In the genomic region with DNA sequence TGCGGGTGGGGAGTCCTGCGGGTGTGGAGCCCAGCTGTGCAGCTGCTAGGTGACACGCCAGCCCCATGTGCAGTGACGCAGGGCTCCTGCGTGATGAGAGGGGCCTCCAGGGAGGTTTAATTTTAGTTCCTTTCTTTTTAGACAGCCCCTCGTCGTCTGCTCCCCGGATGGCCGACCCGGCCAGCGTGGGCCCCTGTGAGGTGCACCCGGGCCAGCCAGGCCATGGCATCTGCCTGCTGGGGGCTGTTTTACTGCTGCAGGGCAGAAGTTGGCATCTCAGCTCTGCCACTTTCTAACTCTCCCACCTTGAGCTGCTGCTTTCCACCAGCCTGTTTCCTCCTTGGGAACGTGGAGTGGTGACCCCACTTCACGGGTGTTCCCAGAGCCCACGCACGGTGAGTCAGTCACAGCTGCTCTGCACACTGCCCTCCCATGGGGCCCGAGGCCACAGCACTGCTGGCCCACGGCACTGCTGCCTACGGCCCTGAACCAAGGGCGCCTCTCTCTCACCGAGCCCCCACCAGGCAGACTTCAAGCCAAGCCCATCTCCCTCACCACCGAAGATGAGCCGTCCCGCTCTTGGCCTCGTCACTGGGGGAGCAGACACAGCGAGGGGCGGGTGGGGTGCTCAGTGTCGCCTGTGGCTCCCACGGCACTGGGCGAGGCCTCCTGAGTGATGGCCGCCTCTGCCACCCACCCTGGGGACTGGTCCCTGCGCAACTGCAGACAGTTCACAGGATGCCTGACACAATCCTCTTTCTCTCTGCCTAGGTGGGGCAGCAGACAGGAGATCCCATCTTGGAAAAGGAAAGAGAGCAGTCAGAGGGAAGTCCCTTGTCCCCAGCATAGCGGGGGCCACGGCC, we compare ENCODE assay signal across 26 cellular contexts. TPM values are rescaled to one million over a fixed set of nuclear protein-coding genes. Genes with fewer than 3 reads are reported as not detected.
A peak's percentile ranks its signal among the peaks of the same experiment; 100 is the strongest.
DNase-seq lines count a peak whose midpoint lies in the region; ATAC-seq, FAIRE-seq and TF ChIP-seq lines count a peak whose summit lies in the region.
"Had no signal": no experiment of that assay in that cellular context is flagged by ENCODE, and none has a peak within 500 bp of the region (broad histone marks: within the 10 kb centered on the region; RNA-seq: fewer than 3 reads in every experiment).

No MANE protein-coding gene starts in this region.

- H2BK12ac ChIP-seq in H1 (ENCODE audit: low read depth, low read length) = 0 out of 2 replicates have a peak overlapping the region, but pooled peaks have one; percentile 9

- FAIRE-seq in H1 (lab: Jason Lieb, UNC) = no peak
- FAIRE-seq: islet of Langerhans had no signal

- H3K4me3 Mint-ChIP-seq in mesothelial cell of epicardium = no peak overlapping the region
- H3K4me3 Mint-ChIP-seq: activated CD8-positive, alpha-beta T cell treated with anti-CD3 and anti-CD28 coated beads for 36 hours; CD8-positive, alpha-beta memory T cell had no signal

- H3K4me2 ChIP-seq in Karpas-422 (ENCODE audit: low read depth, low read length, poor library complexity, severe bottlenecking) (peak overlapping the region; percentile 58), H1 (ENCODE audit: insufficient read depth in 1 of 2, low read depth in 2 of 2, low read length in 2 of 2) (no peak overlapping the region)
- H3K4me2 ChIP-seq: PC-9 had no signal

- 91% methylated on average over 32 of the region's 34 CpGs; no CpG with 5 or more reads in 1 of the 2 experiments for WGBS in H1 (ENCODE audit: extremely low coverage in 1 of 2, insufficient coverage in 1 of 2, insufficient read length in 1 of 2, insufficient replicate concordance in 2 of 2, low coverage in 1 of 2, low lambda C conversion rate in 2 of 2, missing lambda C conversion rate in 1 of 2), 2 experiments

- H3K9me3 Mint-ChIP-seq in mesothelial cell of epicardium = no peaks in the 10 kb centered on the region
- H3K9me3 Mint-ChIP-seq: activated CD8-positive, alpha-beta T cell treated with anti-CD3 and anti-CD28 coated beads for 36 hours; CD8-positive, alpha-beta memory T cell had no signal

- no peak overlapping the region for H4K5ac ChIP-seq in H1 (ENCODE audit: insufficient read length, low read depth, low read length)

- no peak overlapping the region for H3K14ac ChIP-seq in H1 (ENCODE audit: insufficient read length)

- no peak overlapping the region for H2BK15ac ChIP-seq in H1 (ENCODE audit: low read length)

- H3K4me1 ChIP-seq in Karpas-422 (ENCODE audit: low read length) = peaks cover 42% of the 10 kb centered on the region
- H3K4me1 ChIP-seq in H1 (replicated peaks in 1 of 4; ENCODE audit: control insufficient read depth in 3 of 4, insufficient read depth in 4 of 4, low read length in 3 of 4) = peaks cover 0 to 3% (median 2%) of the 10 kb centered on the region in 4 experiments; a peak in 2 of 7 replicates
- H3K4me1 ChIP-seq: lower lobe of right lung, right atrium auricular region, SJSA1 had no signal

- no peak overlapping the region for H3K27ac Mint-ChIP-seq in mesothelial cell of epicardium
- H3K27ac Mint-ChIP-seq: activated CD8-positive, alpha-beta T cell treated with anti-CD3 and anti-CD28 coated beads for 36 hours; CD8-positive, alpha-beta memory T cell had no signal

- H3K27me3 ChIP-seq in Karpas-422 (ENCODE audit: low read length) (no peaks in the 10 kb centered on the region), H1 (replicated peaks in 1 of 4; ENCODE audit: control insufficient read depth in 3 of 4, extremely low read depth in 1 of 4, insufficient read depth in 3 of 4, low read length in 3 of 4) (no peaks in the 10 kb centered on the region)
- H3K27me3 ChIP-seq: right atrium auricular region, SJSA1 had no signal

- TF ChIP-seq POLR2A in H1 (IDR thresholded peaks at IDR 0.05; ENCODE audit: control extremely low read depth in 1 of 2, low read depth in 2 of 2, low read length in 2 of 2) = no peak

- H4K20me1 ChIP-seq in Karpas-422 (ENCODE audit: insufficient read depth, low read depth, low read length) = peaks cover 9% of the 10 kb centered on the region
- peaks cover 0 to 8% of the 10 kb centered on the region in 2 experiments for H4K20me1 ChIP-seq in H1 (replicated peaks in 1 of 2; ENCODE audit: control insufficient read depth in 1 of 2, insufficient read depth in 2 of 2, low read length in 2 of 2)

- ATAC-seq in sciatic nerve = peak; percentile 6
- ATAC-seq: activated CD8-positive, alpha-beta T cell treated with anti-CD3 and anti-CD28 coated beads for 36 hours; lower lobe of right lung had no signal

- no peaks in the 10 kb centered on the region for H3K9me3 ChIP-seq in Karpas-422 (ENCODE audit: low read length)
- no peaks in the 10 kb centered on the region; a peak in 1 of 4 replicates for H3K9me3 ChIP-seq in H1 (ENCODE audit: insufficient read depth in 2 of 2, low read depth in 1 of 2, low read length in 1 of 2)
- H3K9me3 ChIP-seq: lower lobe of right lung, right atrium auricular region, SJSA1, thoracic aorta had no signal

- H3K79me2 ChIP-seq in Karpas-422 (ENCODE audit: low read length) (no peaks in the 10 kb centered on the region), H1 (ENCODE audit: control insufficient read depth in 1 of 2, insufficient read depth in 2 of 2, low read length in 2 of 2) (no peaks in the 10 kb centered on the region; a peak in 1 of 4 replicates)

- H3K9me2 ChIP-seq in Karpas-422 (replicated peaks; ENCODE audit: insufficient read depth, low read length) = no peaks in the 10 kb centered on the region

- H3K27ac ChIP-seq in Karpas-422 (ENCODE audit: low read length) = peak overlapping the region; percentile 77
- H3K27ac ChIP-seq in H1 (ENCODE audit: low read depth, low read length) = no peak overlapping the region
- H3K27ac ChIP-seq: lower lobe of right lung, PC-9, right atrium auricular region, SJSA1, thoracic aorta, WERI-Rb-1 had no signal

- TF ChIP-seq RAD21 in H1 (IDR thresholded peaks at IDR 0.05 in 1 of 2, conservative IDR thresholded peaks at IDR 0.05 in 1 of 2; ENCODE audit: low read depth in 2 of 2, low read length in 2 of 2) = no peak

- TF ChIP-seq EP300 in H1 (IDR thresholded peaks at IDR 0.05; ENCODE audit: borderline replicate concordance in 1 of 2, low read depth in 2 of 2, low read length in 2 of 2) = no peak

- peak overlapping the region; percentile 0; the same call in 1 of the 2 replicates for H3K4me3 ChIP-seq in GM12865 (ENCODE audit: low read depth, low read length)
- peak overlapping the region; percentile 55; the same call in 1 of the 2 replicates for H3K4me3 ChIP-seq in Karpas-422 (ENCODE audit: low read length)
- H3K4me3 ChIP-seq in H1 (ENCODE audit: extremely low read depth in 1 of 4, insufficient read depth in 2 of 4, low read depth in 3 of 4, low read length in 4 of 4) = no peak overlapping the region
- H3K4me3 ChIP-seq: lower lobe of right lung, PC-9, right atrium auricular region, SJSA1, thoracic aorta had no signal

- no peak overlapping the region for H3K4ac ChIP-seq in H1 (replicated peaks; ENCODE audit: insufficient read length, low read depth, low read length)

- no peak overlapping the region for H3K23ac ChIP-seq in H1 (ENCODE audit: insufficient read length)

- no peak overlapping the region for H2AK5ac ChIP-seq in H1 (ENCODE audit: low read depth, low read length)

- peaks cover 4% of the 10 kb centered on the region for H3K79me1 ChIP-seq in H1 (ENCODE audit: low read depth, low read length)

- H2AFZ ChIP-seq in Karpas-422 (ENCODE audit: low read length) (no peak overlapping the region), H1 (ENCODE audit: low read length) (no peak overlapping the region)
- H2AFZ ChIP-seq: PC-9 had no signal

- H3K9ac ChIP-seq in Karpas-422 (ENCODE audit: low read length) (peak overlapping the region; percentile 60), H1 (replicated peaks in 1 of 4; ENCODE audit: extremely low read depth in 1 of 4, low read depth in 3 of 4, low read length in 3 of 4) (no peak overlapping the region)

- peaks cover 9% of the 10 kb centered on the region; the same call in 1 of the 2 replicates for H3K36me3 ChIP-seq in Karpas-422 (ENCODE audit: insufficient read depth, low read length)
- peaks cover 0 to 5% (median 0%) of the 10 kb centered on the region in 4 experiments; a peak in 2 of 8 replicates for H3K36me3 ChIP-seq in H1 (ENCODE audit: control insufficient read depth in 2 of 4, insufficient read depth in 4 of 4, low read length in 3 of 4)

- TF ChIP-seq CTCF in GM12865 (IDR thresholded peaks at IDR 0.05; ENCODE audit: insufficient read depth, low read depth, low read length, missing control alignments) = no peak
- TF ChIP-seq CTCF in H1 (IDR thresholded peaks at IDR 0.05; ENCODE audit: control extremely low read depth in 1 of 3, insufficient read depth in 1 of 3, low read depth in 1 of 3, low read length in 3 of 3) = no peak
- no peak for TF ChIP-seq CTCF in mesothelial cell of epicardium (IDR thresholded peaks at IDR 0.05; ENCODE audit: unreplicated experiment)

- no peaks in the 10 kb centered on the region for H3K23me2 ChIP-seq in H1 (ENCODE audit: low read depth, low read length)

- H3K27me3 Mint-ChIP-seq in mesothelial cell of epicardium (ENCODE audit: low read depth) = no peaks in the 10 kb centered on the region
- H3K27me3 Mint-ChIP-seq: activated CD8-positive, alpha-beta T cell treated with anti-CD3 and anti-CD28 coated beads for 36 hours; CD8-positive, alpha-beta memory T cell had no signal

- H3K4me1 Mint-ChIP-seq in mesothelial cell of epicardium = no peaks in the 10 kb centered on the region

- no peak overlapping the region for H4K91ac ChIP-seq in H1 (replicated peaks; ENCODE audit: insufficient read length, low read length)

- H3K36me3 Mint-ChIP-seq in mesothelial cell of epicardium = peaks cover 11% of the 10 kb centered on the region

- H2BK20ac ChIP-seq in H1 (ENCODE audit: low read length) = no peak overlapping the region

- no peak overlapping the region for H2BK5ac ChIP-seq in H1 (ENCODE audit: low read depth, low read length)

- no peak overlapping the region for H2BK120ac ChIP-seq in H1 (replicated peaks; ENCODE audit: low read depth, low read length)

- no peak for DNase-seq in GM12865 (ENCODE audit: low read depth)
- peak; percentile 83 for DNase-seq in Karpas-422
- DNase-seq in H1 (ENCODE audit: low read depth in 1 of 2, low spot score in 2 of 2) = no peak
- no peak for DNase-seq in sciatic nerve (ENCODE audit: low spot score)
- no peak for DNase-seq in NCI-H2227 treated with DMSO at 0.1 percent for 48 hours (lab: John Stamatoyannopoulos, UW)
- DNase-seq in stimulated activated CD4-positive, alpha-beta T cell treated with anti-CD3 and anti-CD28 coated beads, Interleukin-4, amount 100 ng/mL, for 1 hour = no peak
- DNase-seq in mesothelial cell of epicardium (ENCODE audit: low spot score in 2 of 2, unreplicated experiment in 2 of 2) = no peak
- DNase-seq: activated CD8-positive, alpha-beta T cell treated with anti-CD3 and anti-CD28 coated beads for 36 hours; activated naive CD4-positive, alpha-beta T cell; anterior cingulate cortex; CD8-positive, alpha-beta memory T cell; dermis blood vessel endothelial cell; HCEC 1CT; hypothalamus; lower lobe of right lung; NCI-H1417; NCI-H82; PC-9; T-helper 2 cell; WERI-Rb-1 had no signal

- POLR2A ChIA-PET in H1 (lab: Charles Lee; ENCODE audit: partially characterized antibody) = no interaction called here

- H4K8ac ChIP-seq in H1 (ENCODE audit: extremely low read depth, insufficient read depth, low read length) = no peak overlapping the region; the same call in 1 of the 2 replicates

- H3K18ac ChIP-seq in H1 (ENCODE audit: extremely low read depth, low read length) = no peak overlapping the region

- CTCF ChIA-PET in H1 (lab: Charles Lee; ENCODE audit: partially characterized antibody) = interaction anchor here (2.3 to 4.7 kb wide), 2 partner anchors 10 to 61 kb away, joined by 9 to 36 read pairs; no protein-coding TSS in a partner anchor

- intact Hi-C loops in sciatic nerve (cut with DNase I) = no loop called here

- no peak overlapping the region for H3K56ac ChIP-seq in H1 (replicated peaks; ENCODE audit: insufficient read length, low read depth, low read length)

RNA-seq across cellular contexts. Expression of gene CYP2W1, which starts 21.3 kb away (rescaled TPM):
- not detected in 2 replicates for total RNA-seq in Karpas-422 (2014; rRNA removed; shearing (Covaris generic); ENCODE audit: low replicate concordance)
- total RNA-seq in H1 (2021; fragmentation: NEBNext Ultra II Directional; extraction: Animal tissue kit (Norgen Biotek cat#: 25700)) = not detected in 2 replicates
- polyA plus RNA-seq in H1 (2011; rRNA removed) = 0.05 TPM in 1 of 2 replicates, not detected in the other
- 0.04 TPM for polyA plus RNA-seq in H1 (2011; cell fraction: cytosol; rRNA removed)
- 0.16 TPM for polyA plus RNA-seq in H1 (2011; cell fraction: nucleus; rRNA removed)
- 0.08 to 0.14 TPM (median 0.13 TPM) in 3 of 4 replicates, not detected in the other for polyA plus RNA-seq in H1 (2012, experiment 1 of 2)
- polyA plus RNA-seq in H1 (2012, experiment 2 of 2) = not detected
- not detected for polyA plus RNA-seq in H1 (2013, experiment 1 of 2)
- 0.04 TPM for polyA plus RNA-seq in H1 (2013, experiment 2 of 2)
- not detected in 2 replicates for polyA minus RNA-seq in H1 (2011; rRNA and poly(A)+ RNA removed)
- not detected for polyA minus RNA-seq in H1 (2011; cell fraction: cytosol; rRNA and poly(A)+ RNA removed)
- polyA minus RNA-seq in H1 (2011; cell fraction: nucleus; rRNA and poly(A)+ RNA removed) = not detected
- 1.6 TPM for total RNA-seq in sciatic nerve
- total RNA-seq in mesothelial cell of epicardium = 5.6 to 6.2 TPM (median 5.8 TPM) in 3 replicates
- total RNA-seq: activated CD8-positive, alpha-beta T cell treated with anti-CD3 and anti-CD28 coated beads for 36 hours; cardiac septum; CD8-positive, alpha-beta memory T cell; dermis blood vessel endothelial cell; lower lobe of right lung; osteocyte; PC-9; right atrium auricular region; SJSA1; thoracic aorta had no signal
- polyA plus RNA-seq: CD8-positive, alpha-beta memory T cell had no signal

RNA-seq across cellular contexts. Expression of gene COX19, which starts 28.9 kb away (rescaled TPM):
- total RNA-seq in Karpas-422 (2014; rRNA removed; shearing (Covaris generic); ENCODE audit: low replicate concordance) = 14.5 and 20.5 TPM in 2 replicates
- total RNA-seq in H1 (2021; fragmentation: NEBNext Ultra II Directional; extraction: Animal tissue kit (Norgen Biotek cat#: 25700)) = 7.9 and 9.0 TPM in 2 replicates
- 3.9 and 5.8 TPM in 2 replicates for polyA plus RNA-seq in H1 (2011; rRNA removed)
- polyA plus RNA-seq in H1 (2011; cell fraction: cytosol; rRNA removed) = 5.7 TPM
- 8.0 TPM for polyA plus RNA-seq in H1 (2011; cell fraction: nucleus; rRNA removed)
- 5.4 to 7.9 TPM (median 6.1 TPM) in 4 replicates for polyA plus RNA-seq in H1 (2012, experiment 1 of 2)
- 3.6 TPM for polyA plus RNA-seq in H1 (2012, experiment 2 of 2)
- 7.3 TPM for polyA plus RNA-seq in H1 (2013, experiment 1 of 2)
- 7.1 TPM for polyA plus RNA-seq in H1 (2013, experiment 2 of 2)
- polyA minus RNA-seq in H1 (2011; rRNA and poly(A)+ RNA removed) = 4.2 and 7.6 TPM in 2 replicates
- polyA minus RNA-seq in H1 (2011; cell fraction: cytosol; rRNA and poly(A)+ RNA removed) = 3.3 TPM
- 13.6 TPM for polyA minus RNA-seq in H1 (2011; cell fraction: nucleus; rRNA and poly(A)+ RNA removed)
- 18.3 TPM for total RNA-seq in sciatic nerve
- 19.2 to 22.0 TPM (median 20.2 TPM) in 3 replicates for total RNA-seq in mesothelial cell of epicardium

RNA-seq across cellular contexts. Expression of gene GPR146, which starts 40.1 kb away (rescaled TPM):
- 5.5 and 9.2 TPM in 2 replicates for total RNA-seq in Karpas-422 (2014; rRNA removed; shearing (Covaris generic); ENCODE audit: low replicate concordance)
- 0.54 and 1.8 TPM in 2 replicates for total RNA-seq in H1 (2021; fragmentation: NEBNext Ultra II Directional; extraction: Animal tissue kit (Norgen Biotek cat#: 25700))
- 2.7 and 3.9 TPM in 2 replicates for polyA plus RNA-seq in H1 (2011; rRNA removed)
- 2.5 TPM for polyA plus RNA-seq in H1 (2011; cell fraction: cytosol; rRNA removed)
- 3.3 TPM for polyA plus RNA-seq in H1 (2011; cell fraction: nucleus; rRNA removed)
- 0.62 to 1.8 TPM (median 1.3 TPM) in 4 replicates for polyA plus RNA-seq in H1 (2012, experiment 1 of 2)
- 2.0 TPM for polyA plus RNA-seq in H1 (2012, experiment 2 of 2)
- polyA plus RNA-seq in H1 (2013, experiment 1 of 2) = 1.1 TPM
- polyA plus RNA-seq in H1 (2013, experiment 2 of 2) = 0.79 TPM
- polyA minus RNA-seq in H1 (2011; rRNA and poly(A)+ RNA removed) = 2.9 and 4.5 TPM in 2 replicates
- 0.81 TPM for polyA minus RNA-seq in H1 (2011; cell fraction: cytosol; rRNA and poly(A)+ RNA removed)
- 3.9 TPM for polyA minus RNA-seq in H1 (2011; cell fraction: nucleus; rRNA and poly(A)+ RNA removed)
- 50.5 TPM for total RNA-seq in sciatic nerve
- total RNA-seq in mesothelial cell of epicardium = 1.0 to 1.6 TPM (median 1.0 TPM) in 3 replicates

RNA-seq across cellular contexts. Expression of gene ADAP1, which starts 49.8 kb away (rescaled TPM):
- not detected in 2 replicates for total RNA-seq in Karpas-422 (2014; rRNA removed; shearing (Covaris generic); ENCODE audit: low replicate concordance)
- total RNA-seq in H1 (2021; fragmentation: NEBNext Ultra II Directional; extraction: Animal tissue kit (Norgen Biotek cat#: 25700)) = 5.4 and 5.8 TPM in 2 replicates
- 6.1 and 8.1 TPM in 2 replicates for polyA plus RNA-seq in H1 (2011; rRNA removed)
- 7.0 TPM for polyA plus RNA-seq in H1 (2011; cell fraction: cytosol; rRNA removed)
- 14.6 TPM for polyA plus RNA-seq in H1 (2011; cell fraction: nucleus; rRNA removed)
- polyA plus RNA-seq in H1 (2012, experiment 1 of 2) = 6.7 to 9.5 TPM (median 9.3 TPM) in 4 replicates
- polyA plus RNA-seq in H1 (2012, experiment 2 of 2) = 10.2 TPM
- 5.6 TPM for polyA plus RNA-seq in H1 (2013, experiment 1 of 2)
- polyA plus RNA-seq in H1 (2013, experiment 2 of 2) = 4.6 TPM
- 4.6 and 6.6 TPM in 2 replicates for polyA minus RNA-seq in H1 (2011; rRNA and poly(A)+ RNA removed)
- 6.6 TPM for polyA minus RNA-seq in H1 (2011; cell fraction: cytosol; rRNA and poly(A)+ RNA removed)
- polyA minus RNA-seq in H1 (2011; cell fraction: nucleus; rRNA and poly(A)+ RNA removed) = 6.3 TPM
- total RNA-seq in sciatic nerve (42.8 TPM), mesothelial cell of epicardium (2.9 to 5.3 TPM (median 4.0 TPM) in 3 replicates)

Comparison
In these comparisons a context has a peak if more than half of its experiments do, and no peak if none do; other contexts are left out.
1. H3K4me3 ChIP-seq: peak in GM12865 (single experiment) and Karpas-422 (single experiment); none in H1 (0 of 4).